31 cellular contexts compared by ENCODE assay signal in the genomic region with DNA sequence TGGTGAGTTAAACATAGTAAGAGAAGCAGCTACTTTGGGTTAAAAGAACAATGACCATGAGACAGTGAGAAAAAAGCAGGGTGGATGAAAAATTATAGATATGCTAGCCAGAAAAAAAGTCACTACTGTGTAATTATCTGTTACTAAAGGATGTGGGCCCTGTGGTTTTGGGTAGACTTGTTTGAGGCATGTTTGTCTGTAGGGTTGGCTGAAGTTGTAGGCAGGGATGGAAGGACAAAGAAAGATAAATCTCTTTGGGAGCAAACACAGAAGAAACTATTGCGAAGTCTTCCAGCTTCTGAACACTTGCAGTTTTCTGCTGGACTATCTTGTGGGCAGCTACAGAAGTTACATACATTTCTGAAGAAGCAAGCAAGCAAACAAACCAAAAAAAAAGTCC. TPM values are rescaled to one million over a fixed set of nuclear protein-coding genes. Genes with fewer than 3 reads are reported as not detected.
DNase-seq lines count a peak whose midpoint lies in the region; ATAC-seq and TF ChIP-seq lines count a peak whose summit lies in the region.
"Had no signal": no experiment of that assay in that cellular context is flagged by ENCODE, and none has a peak within 500 bp of the region (broad histone marks: within the 10 kb centered on the region; RNA-seq: fewer than 3 reads in every experiment).

No MANE protein-coding gene starts in this region.

- no peak overlapping the region for H3K4ac ChIP-seq in mesendoderm (ENCODE audit: low read depth, low read length)

- no peaks in the 10 kb centered on the region for H3K79me2 ChIP-seq in mesendoderm (ENCODE audit: control insufficient read depth, insufficient read depth, low read length)

- no peak overlapping the region for H4K5ac ChIP-seq in mesendoderm (ENCODE audit: low read length)

- no peak overlapping the region for H3K18ac ChIP-seq in mesendoderm (ENCODE audit: low read length)

- ATAC-seq in HG03045 (IDR thresholded peaks at IDR 0.05; ENCODE audit: unreplicated experiment) (no peak), natural killer cell (no peak)
- ATAC-seq: activated naive CD8-positive, alpha-beta T cell treated with anti-CD3 and anti-CD28 coated beads, Interleukin-2, amount 50 U/mL, for 24 hours; activated T-cell treated with anti-CD3 and anti-CD28 coated beads, Interleukin-2, amount 50 U/mL, for 4 hours; gastroesophageal sphincter; GM23338; naive thymus-derived CD8-positive, alpha-beta T cell; upper lobe of right lung had no signal

- H3K9me3 ChIP-seq in KOPT-K1 (ENCODE audit: insufficient read depth, low read length, poor library complexity, severe bottlenecking) = no peaks in the 10 kb centered on the region
- H3K9me3 ChIP-seq: Caco-2, gastroesophageal sphincter, left ventricle myocardium inferior, SJSA1, upper lobe of right lung had no signal

- no peaks in the 10 kb centered on the region for H3K27me3 ChIP-seq in mesendoderm (ENCODE audit: insufficient read depth, low read length, poor library complexity)
- H3K27me3 ChIP-seq: gastroesophageal sphincter, SJSA1, upper lobe of right lung had no signal

- no peak overlapping the region for H3K4me3 ChIP-seq in mesendoderm (ENCODE audit: low read length)
- H3K4me3 ChIP-seq: gastroesophageal sphincter, GM23338, left ventricle myocardium inferior, SJSA1, upper lobe of right lung had no signal

- H3K9ac ChIP-seq in mesendoderm (ENCODE audit: low read length) = no peak overlapping the region

- intact Hi-C loops in posterior vena cava (cut with DNase I) = no loop called here
- intact Hi-C loops in natural killer cell (cut with micrococcal nuclease) = no loop called here

- no peaks in the 10 kb centered on the region for H3K4me1 Mint-ChIP-seq in natural killer cell
- H3K4me1 Mint-ChIP-seq: activated naive CD8-positive, alpha-beta T cell treated with anti-CD3 and anti-CD28 coated beads, Interleukin-2, amount 50 U/mL, for 24 hours; GM23338; immature natural killer cell; naive thymus-derived CD8-positive, alpha-beta T cell had no signal

- no peak overlapping the region for H3K27ac Mint-ChIP-seq in natural killer cell
- H3K27ac Mint-ChIP-seq: activated naive CD8-positive, alpha-beta T cell treated with anti-CD3 and anti-CD28 coated beads, Interleukin-2, amount 50 U/mL, for 24 hours; GM23338; immature natural killer cell; naive thymus-derived CD8-positive, alpha-beta T cell had no signal

- peaks cover 4 to 8% of the 10 kb centered on the region in 2 donors for H3K9me3 Mint-ChIP-seq in natural killer cell
- H3K9me3 Mint-ChIP-seq: activated naive CD8-positive, alpha-beta T cell treated with anti-CD3 and anti-CD28 coated beads, Interleukin-2, amount 50 U/mL, for 24 hours; activated T-cell treated with anti-CD3 and anti-CD28 coated beads, Interleukin-2, amount 50 U/mL, for 4 hours; GM23338 had no signal

- H3K4me1 ChIP-seq in mesendoderm (ENCODE audit: control insufficient read depth, low read depth, low read length) = no peaks in the 10 kb centered on the region
- H3K4me1 ChIP-seq: Caco-2, gastroesophageal sphincter, SJSA1, upper lobe of right lung had no signal

- H3K4me3 Mint-ChIP-seq in natural killer cell = no peak overlapping the region
- H3K4me3 Mint-ChIP-seq: activated naive CD8-positive, alpha-beta T cell treated with anti-CD3 and anti-CD28 coated beads, Interleukin-2, amount 50 U/mL, for 24 hours; activated T-cell treated with anti-CD3 and anti-CD28 coated beads, Interleukin-2, amount 50 U/mL, for 4 hours; GM23338; immature natural killer cell; naive thymus-derived CD8-positive, alpha-beta T cell had no signal

- no peak for TF ChIP-seq CTCF in natural killer cell (IDR thresholded peaks at IDR 0.05)

- no peaks in the 10 kb centered on the region for H3K79me1 ChIP-seq in mesendoderm (ENCODE audit: low read length)

- H2BK120ac ChIP-seq in mesendoderm (ENCODE audit: low read depth, low read length) = no peak overlapping the region

- peak; percentile 68 for DNase-seq in AG20443 (ENCODE audit: low spot score)
- peak; percentile 4 for DNase-seq in fibroblast of gingiva (ENCODE audit: low read depth)
- DNase-seq in mesendoderm = no peak
- DNase-seq in posterior vena cava (ENCODE audit: low spot score) = no peak
- DNase-seq in NCI-H774 (lab: John Stamatoyannopoulos, UW) = no peak
- no peak for DNase-seq in natural killer cell
- DNase-seq: ACHN; activated CD4-positive, alpha-beta T cell treated with anti-CD3 and anti-CD28 coated beads, Interleukin-2, amount 50 U/mL, for 1 hour; activated naive CD8-positive, alpha-beta T cell treated with anti-CD3 and anti-CD28 coated beads, Interleukin-2, amount 50 U/mL, for 24 hours; activated T-cell treated with anti-CD3 and anti-CD28 coated beads, Interleukin-2, amount 50 U/mL, for 4 hours; Caco-2; DMS79 treated with DMSO at 0.1 percent for 48 hours; effector CD8-positive, alpha-beta T cell; hypothalamus; immature natural killer cell; Kasumi-1; left ventricle myocardium inferior; midbrain; naive thymus-derived CD8-positive, alpha-beta T cell; NCI-H1694; NCI-H2171 treated with DMSO at 0.1 percent for 48 hours; NCI-H526 treated with DMSO at 0.1 percent for 48 hours; upper lobe of right lung had no signal

- H3K23ac ChIP-seq in mesendoderm (ENCODE audit: low read length) = no peak overlapping the region

- no peak overlapping the region for H3K56ac ChIP-seq in mesendoderm (ENCODE audit: low read length)

- H2BK5ac ChIP-seq in mesendoderm (ENCODE audit: low read length) = no peak overlapping the region

- H3K27me3 Mint-ChIP-seq in natural killer cell (ENCODE audit: low read depth in 2 of 2) = no peaks in the 10 kb centered on the region
- H3K27me3 Mint-ChIP-seq: activated naive CD8-positive, alpha-beta T cell treated with anti-CD3 and anti-CD28 coated beads, Interleukin-2, amount 50 U/mL, for 24 hours had no signal

- H3K27ac ChIP-seq in KOPT-K1 (ENCODE audit: low read depth, low read length, poor library complexity, severe bottlenecking) = peak overlapping the region; percentile 41
- H3K27ac ChIP-seq in mesendoderm (ENCODE audit: low read depth, low read length) = no peak overlapping the region
- H3K27ac ChIP-seq: C4-2B, epithelial cell of prostate, gastroesophageal sphincter, HL-60, left ventricle myocardium inferior, SJSA1, upper lobe of right lung had no signal

- peak overlapping the region; percentile 76 for H4K8ac ChIP-seq in mesendoderm (ENCODE audit: low read depth, low read length)

- H2AK5ac ChIP-seq in mesendoderm (ENCODE audit: low read length) = no peak overlapping the region

- no CpG with 5 or more reads among the region's 1 CpG for WGBS in mesendoderm (ENCODE audit: extremely low coverage, insufficient coverage, low lambda C conversion rate)

- no peaks in the 10 kb centered on the region for H3K36me3 ChIP-seq in KOPT-K1 (ENCODE audit: insufficient read depth, low read length)
- H3K36me3 ChIP-seq in mesendoderm (ENCODE audit: control insufficient read depth, insufficient read depth, low read length) = no peaks in the 10 kb centered on the region
- H3K36me3 ChIP-seq: gastroesophageal sphincter, left ventricle myocardium inferior, SJSA1, upper lobe of right lung had no signal

- no peaks in the 10 kb centered on the region for H3K36me3 Mint-ChIP-seq in natural killer cell
- H3K36me3 Mint-ChIP-seq: immature natural killer cell; naive thymus-derived CD8-positive, alpha-beta T cell had no signal

- H3K4me2 ChIP-seq in mesendoderm (ENCODE audit: low read length) = no peak overlapping the region
- H3K4me2 ChIP-seq: GM23338 had no signal

- no peak overlapping the region for H2BK15ac ChIP-seq in mesendoderm (replicated peaks; ENCODE audit: low read depth)

RNA-seq across cellular contexts. Expression of a gene that starts 28.2 kb away (rescaled TPM):
- polyA plus RNA-seq in mesendoderm (2013, experiment 1 of 2) = 31.8 TPM
- polyA plus RNA-seq in mesendoderm (2013, experiment 2 of 2) = 37.3 TPM
- total RNA-seq in posterior vena cava = 100 to 1,000 TPM in 1 of 2 donors, 10 to 100 TPM in 1; 67.5 to 100 TPM
- total RNA-seq in natural killer cell = not detected
- total RNA-seq: naive thymus-derived CD8-positive, alpha-beta T cell had no signal
- polyA plus RNA-seq: immature natural killer cell; naive thymus-derived CD8-positive, alpha-beta T cell had no signal

Comparison
In these comparisons a context has a peak if more than half of its experiments do, and no peak if none do; other contexts are left out.
1. DNase-seq: peak in AG20443 (single experiment) and fibroblast of gingiva (single experiment); none in mesendoderm (single experiment), posterior vena cava (single experiment), NCI-H774 (single experiment) and natural killer cell (single experiment).
2. RNA of a gene that starts 28.2 kb away (total RNA-seq): 67.5 to 100 TPM in posterior vena cava; not detected in natural killer cell; every median in the first group is over 10 times any median in the second.